Comparison of ENCODE assay signal across 8 cellular contexts in genomic region chr12:4604684-4605193, GRCh38. TPM values are rescaled to one million over a fixed set of nuclear protein-coding genes. Genes with fewer than 3 reads are reported as not detected.
A peak's percentile ranks its signal among the peaks of the same experiment; 100 is the strongest.
DNase-seq lines count a peak whose midpoint lies in the region; ATAC-seq, FAIRE-seq and TF ChIP-seq lines count a peak whose summit lies in the region.

No MANE protein-coding gene starts in this region.

- H3K27ac ChIP-seq in angular gyrus (ENCODE audit: low read depth, low read length) (peak overlapping the region; percentile 46), right cardiac atrium (ENCODE audit: low read length) (peak overlapping the region; percentile 65), aorta (ENCODE audit: low read depth in 1 of 2, low read length in 2 of 2) (peak overlapping the region in 1 of 2 donors; percentile 26)

- FAIRE-seq in GM12891 (lab: Jason Lieb, UNC) = peak; percentile 98

- 3% methylated on average over 25 of the region's 25 CpGs for WGBS in right cardiac atrium
- 0 to 1% methylated on average over 25 of the region's 25 CpGs for WGBS in aorta, 2 donors

- peaks cover 14% of the 10 kb centered on the region for H3K27me3 Mint-ChIP-seq in T-helper 1 cell treated with Interleukin-12 subunit alpha and Interleukin-12 subunit beta and Interleukin-4 antibody, amounts not matched to agents 30 μg/mL and 1 μg/mL, for 36 hours (ENCODE audit: low read depth)

- H3K4me3 ChIP-seq in right cardiac atrium (ENCODE audit: low read length) = peak overlapping the region; percentile 77
- peak overlapping the region; percentile 71 to 82 for H3K4me3 ChIP-seq in aorta (ENCODE audit: low read length in 2 of 2)

- intact Hi-C loops in right cardiac atrium (cut with DNase I) = no loop called here
- intact Hi-C loops in aorta (cut with DNase I) = loop anchor here (10.0 kb wide), 1 partner anchor 150 kb away; no protein-coding TSS in a partner anchor

- H3K36me3 Mint-ChIP-seq in T-helper 1 cell treated with Interleukin-12 subunit alpha and Interleukin-12 subunit beta and Interleukin-4 antibody, amounts not matched to agents 30 μg/mL and 1 μg/mL, for 36 hours (ENCODE audit: low read depth) = no peaks in the 10 kb centered on the region

- peak; percentile 51; the same call in 1 of the 2 replicates for TF ChIP-seq POLR2A in GM12891 (IDR thresholded peaks at IDR 0.05; ENCODE audit: low read depth, low read length)

- H3K4me3 Mint-ChIP-seq in T-helper 1 cell treated with Interleukin-12 subunit alpha and Interleukin-12 subunit beta and Interleukin-4 antibody, amounts not matched to agents 30 μg/mL and 1 μg/mL, for 36 hours = peak overlapping the region; percentile 96

- H3K27me3 ChIP-seq in right cardiac atrium (ENCODE audit: control insufficient read depth, insufficient read depth) (no peaks in the 10 kb centered on the region), aorta (ENCODE audit: control insufficient read depth in 1 of 2, insufficient read depth in 2 of 2, low read length in 1 of 2) (no peaks in the 10 kb centered on the region)

- H3K27ac Mint-ChIP-seq in T-helper 1 cell treated with Interleukin-12 subunit alpha and Interleukin-12 subunit beta and Interleukin-4 antibody, amounts not matched to agents 30 μg/mL and 1 μg/mL, for 36 hours = peak overlapping the region; percentile 81

- DNase-seq in GM12891 (ENCODE audit: insufficient read length, low spot score) = peak; percentile 56
- peak; percentile 77 for DNase-seq in NCI-H128 (lab: John Stamatoyannopoulos, UW; ENCODE audit: unreplicated experiment)
- peak; percentile 66 to 86 (median 86) for DNase-seq in right cardiac atrium
- DNase-seq in putamen (ENCODE audit: low spot score) = peak; percentile 90
- peak; percentile 84 to 89 for DNase-seq in aorta

- H3K36me3 ChIP-seq in aorta (ENCODE audit: control insufficient read depth in 1 of 2, insufficient read depth in 2 of 2, low read length in 1 of 2) = no peaks in the 10 kb centered on the region

- H3K9me3 ChIP-seq in right cardiac atrium (ENCODE audit: control insufficient read depth, low read length) (no peaks in the 10 kb centered on the region), aorta (ENCODE audit: control insufficient read depth, low read length) (no peaks in the 10 kb centered on the region)

- ATAC-seq in HG02678 (IDR thresholded peaks at IDR 0.05; ENCODE audit: unreplicated experiment) (peak; percentile 98), right cardiac atrium (peak; percentile 95 to 97), aorta (ENCODE audit: low FRiP score) (peak; percentile 95)

- peaks cover 3% of the 10 kb centered on the region for H3K4me1 Mint-ChIP-seq in T-helper 1 cell treated with Interleukin-12 subunit alpha and Interleukin-12 subunit beta and Interleukin-4 antibody, amounts not matched to agents 30 μg/mL and 1 μg/mL, for 36 hours (ENCODE audit: low read depth)

- no peaks in the 10 kb centered on the region for H3K4me1 ChIP-seq in right cardiac atrium (ENCODE audit: control insufficient read depth, insufficient read depth, low read length)
- H3K4me1 ChIP-seq in aorta (ENCODE audit: control insufficient read depth in 1 of 2, insufficient read depth in 2 of 2, low read length in 2 of 2) = no peaks in the 10 kb centered on the region

- no peaks in the 10 kb centered on the region for H3K9me3 Mint-ChIP-seq in T-helper 1 cell treated with Interleukin-12 subunit alpha and Interleukin-12 subunit beta and Interleukin-4 antibody, amounts not matched to agents 30 μg/mL and 1 μg/mL, for 36 hours

TF ChIP-seq in GM12891, 5 proteins besides CTCF, POLR2A, EP300 and RAD21:
- TF ChIP-seq SPI1 (IDR thresholded peaks at IDR 0.05; ENCODE audit: low read depth, low read length) = peak; percentile 71
- peak; percentile 22; the same call in 1 of the 2 replicates for TF ChIP-seq TAF1 (IDR thresholded peaks at IDR 0.05; ENCODE audit: low read depth, low read length)
- TF ChIP-seq POU2F2 (IDR thresholded peaks at IDR 0.05; ENCODE audit: low read depth, low read length) = peak; percentile 34; the same call in 1 of the 2 replicates
- TF ChIP-seq POLR2AphosphoS5 (IDR thresholded peaks at IDR 0.05; ENCODE audit: low read depth, low read length) = peak; percentile 47; the same call in 1 of the 2 replicates
- no peak for TF ChIP-seq PAX5 (IDR thresholded peaks at IDR 0.05; ENCODE audit: insufficient read depth, low read length, severe bottlenecking)

RNA-seq across cellular contexts. Expression of gene DYRK4, which starts 42.7 kb away (rescaled TPM):
- polyA plus RNA-seq in GM12891 (2012; ENCODE audit: low read depth, missing spikeins) = 33.6 TPM
- 10 to 100 TPM; 31.1 to 40.0 (median 32.3) TPM for total RNA-seq in right cardiac atrium
- polyA plus RNA-seq in right cardiac atrium = 50.4 TPM
- 10 to 100 TPM; 29.6 to 33.8 TPM for total RNA-seq in aorta
- polyA plus RNA-seq in aorta = 10 to 100 TPM; 45.3 to 74.8 TPM

RNA-seq across cellular contexts. Expression of gene AKAP3, which starts 44.1 kb away (rescaled TPM):
- polyA plus RNA-seq in GM12891 (2012; ENCODE audit: low read depth, missing spikeins) = 0.32 TPM
- total RNA-seq in right cardiac atrium (1 to 10 TPM; 3.3 to 5.8 (median 4.2) TPM), aorta (1 to 10 TPM in 1 of 2 donors, under 1 TPM in 1; 0.68 to 1.4 TPM)
- polyA plus RNA-seq in right cardiac atrium (3.6 TPM), aorta (under 1 TPM; 0.50 to 0.51 TPM)

RNA-seq across cellular contexts. Expression of gene NDUFA9, which starts 44.2 kb away (rescaled TPM):
- polyA plus RNA-seq in GM12891 (2012; ENCODE audit: low read depth, missing spikeins) = 118 TPM
- total RNA-seq in right cardiac atrium (100 to 1,000 TPM; 160 to 231 (median 197) TPM), aorta (10 to 100 TPM; 47.9 to 56.3 TPM)
- polyA plus RNA-seq in right cardiac atrium (150 TPM), aorta (10 to 100 TPM; 18.0 to 43.0 TPM)

Comparison
In these comparisons a context has a peak if more than half of its experiments do, and no peak if none do; other contexts are left out.
1. intact Hi-C loops: an anchor here in aorta (10.0 kb wide); none called in right cardiac atrium.